Comparison of ENCODE assay signal across 26 cellular contexts in the genomic region with DNA sequence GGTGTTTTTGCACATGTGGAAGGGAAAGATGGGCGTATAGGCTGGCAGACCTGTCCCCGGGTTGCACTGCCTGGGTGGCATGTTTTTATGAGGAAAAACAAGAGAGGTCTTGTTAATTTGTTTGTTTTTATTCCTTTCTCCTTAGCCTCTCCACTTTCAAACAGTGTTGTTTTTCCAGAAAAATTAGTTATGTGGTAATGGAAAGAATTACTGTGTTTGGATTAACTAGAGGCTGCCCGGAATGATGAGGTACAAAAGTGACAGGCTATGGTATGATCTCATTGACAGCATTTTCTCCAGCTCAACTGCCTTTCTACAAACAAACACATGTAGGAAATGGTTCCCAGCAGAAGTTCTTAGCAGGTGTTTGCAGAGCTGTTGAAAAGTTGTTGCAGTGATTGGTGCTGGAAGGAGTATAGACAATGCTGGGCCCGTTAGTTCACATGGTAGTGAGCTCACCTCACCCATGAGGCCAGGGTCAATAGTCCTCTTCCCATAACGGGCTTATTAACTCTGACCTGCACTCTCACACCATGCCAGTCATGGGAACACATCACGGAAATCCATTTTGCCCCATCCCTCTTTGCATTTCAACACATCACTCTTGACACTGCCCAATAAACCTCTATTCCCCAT.
DNase-seq lines count a peak whose midpoint lies in the region; ATAC-seq and TF ChIP-seq lines count a peak whose summit lies in the region.
"Had no signal": no experiment of that assay in that cellular context is flagged by ENCODE, and none has a peak within 500 bp of the region (broad histone marks: within the 10 kb centered on the region; RNA-seq: fewer than 3 reads in every experiment).

No MANE protein-coding gene starts in this region.

- peaks cover 6% of the 10 kb centered on the region for H3K4me1 Mint-ChIP-seq in activated CD8-positive, alpha-beta memory T cell treated with anti-CD3 and anti-CD28 coated beads, Interleukin-2, amount 10 ng/mL, durations not matched to agents 7 days and 5 days
- H3K4me1 Mint-ChIP-seq: activated naive CD8-positive, alpha-beta T cell treated with anti-CD3 and anti-CD28 coated beads for 36 hours; CD8-positive, alpha-beta memory T cell had no signal

- DNase-seq in EH (ENCODE audit: low read depth) = peak; percentile 69
- DNase-seq in LNCaP clone FGC (ENCODE audit: low read depth) = peak; percentile 19
- peak; percentile 30 for DNase-seq in dermis blood vessel endothelial cell
- DNase-seq in lung microvascular endothelial cell (ENCODE audit: low read depth in 2 of 2) = peak; percentile 17 to 67
- DNase-seq in NCI-H1694 (lab: John Stamatoyannopoulos, UW) = no peak
- no peak for DNase-seq in activated CD8-positive, alpha-beta memory T cell treated with anti-CD3 and anti-CD28 coated beads, Interleukin-2, amount 10 ng/mL, durations not matched to agents 7 days and 5 days
- DNase-seq: activated CD8-positive, alpha-beta T cell treated with anti-CD3 and anti-CD28 coated beads for 36 hours; activated naive CD8-positive, alpha-beta T cell treated with anti-CD3 and anti-CD28 coated beads for 36 hours; BE2C; CD8-positive, alpha-beta memory T cell; DMS 273 treated with DMSO at 0.1 percent for 48 hours; heart right ventricle; KBM-7; left cardiac atrium; MM.1S; NCI-H2029 treated with DMSO at 0.1 percent for 48 hours; NCI-H345; NCI-H748 treated with DMSO at 0.1 percent for 48 hours; SK-N-SH; stomach; tibial artery had no signal

- no peak overlapping the region for H3K4me3 Mint-ChIP-seq in activated CD8-positive, alpha-beta memory T cell treated with anti-CD3 and anti-CD28 coated beads, Interleukin-2, amount 10 ng/mL, durations not matched to agents 7 days and 5 days
- H3K4me3 Mint-ChIP-seq: activated CD8-positive, alpha-beta T cell treated with anti-CD3 and anti-CD28 coated beads for 36 hours; activated naive CD8-positive, alpha-beta T cell treated with anti-CD3 and anti-CD28 coated beads for 36 hours; CD8-positive, alpha-beta memory T cell; T-helper 1 cell treated with Interleukin-12 subunit alpha and Interleukin-12 subunit beta and Interleukin-4 antibody, amounts not matched to agents 30 μg/mL and 1 μg/mL, for 36 hours had no signal

- H3K27ac Mint-ChIP-seq in activated CD8-positive, alpha-beta memory T cell treated with anti-CD3 and anti-CD28 coated beads, Interleukin-2, amount 10 ng/mL, durations not matched to agents 7 days and 5 days = no peak overlapping the region
- H3K27ac Mint-ChIP-seq: activated CD8-positive, alpha-beta T cell treated with anti-CD3 and anti-CD28 coated beads for 36 hours; activated naive CD8-positive, alpha-beta T cell treated with anti-CD3 and anti-CD28 coated beads for 36 hours; CD8-positive, alpha-beta memory T cell; T-helper 1 cell treated with Interleukin-12 subunit alpha and Interleukin-12 subunit beta and Interleukin-4 antibody, amounts not matched to agents 30 μg/mL and 1 μg/mL, for 36 hours had no signal

- no peaks in the 10 kb centered on the region for H3K9me3 Mint-ChIP-seq in activated CD8-positive, alpha-beta memory T cell treated with anti-CD3 and anti-CD28 coated beads, Interleukin-2, amount 10 ng/mL, durations not matched to agents 7 days and 5 days (ENCODE audit: low read depth)
- H3K9me3 Mint-ChIP-seq: activated CD8-positive, alpha-beta T cell treated with anti-CD3 and anti-CD28 coated beads for 36 hours; activated naive CD8-positive, alpha-beta T cell treated with anti-CD3 and anti-CD28 coated beads for 36 hours; CD8-positive, alpha-beta memory T cell; T-helper 1 cell treated with Interleukin-12 subunit alpha and Interleukin-12 subunit beta and Interleukin-4 antibody, amounts not matched to agents 30 μg/mL and 1 μg/mL, for 36 hours had no signal

- no peaks in the 10 kb centered on the region for H3K27me3 Mint-ChIP-seq in activated CD8-positive, alpha-beta memory T cell treated with anti-CD3 and anti-CD28 coated beads, Interleukin-2, amount 10 ng/mL, durations not matched to agents 7 days and 5 days
- H3K27me3 Mint-ChIP-seq: activated CD8-positive, alpha-beta T cell treated with anti-CD3 and anti-CD28 coated beads for 36 hours; activated naive CD8-positive, alpha-beta T cell treated with anti-CD3 and anti-CD28 coated beads for 36 hours; CD8-positive, alpha-beta memory T cell had no signal

- no peak for TF ChIP-seq CTCF in LNCaP clone FGC (IDR thresholded peaks at IDR 0.05; ENCODE audit: control insufficient read depth, extremely low read depth, insufficient read depth)

- ATAC-seq in activated CD8-positive, alpha-beta memory T cell treated with anti-CD3 and anti-CD28 coated beads, Interleukin-2, amount 10 ng/mL, durations not matched to agents 7 days and 5 days = no peak
- ATAC-seq in HG03342 (IDR thresholded peaks at IDR 0.05; ENCODE audit: unreplicated experiment) = no peak
- ATAC-seq: activated CD4-positive, CD25-positive, alpha-beta regulatory T cell treated with anti-CD3 and anti-CD28 coated beads, Interleukin-2, amount 50 U/mL, for 24 hours; activated CD8-positive, alpha-beta T cell treated with anti-CD3 and anti-CD28 coated beads for 36 hours; left cardiac atrium had no signal

- peaks cover 6% of the 10 kb centered on the region for H3K36me3 Mint-ChIP-seq in activated CD8-positive, alpha-beta memory T cell treated with anti-CD3 and anti-CD28 coated beads, Interleukin-2, amount 10 ng/mL, durations not matched to agents 7 days and 5 days

- CTCF ChIA-PET in activated CD8-positive, alpha-beta memory T cell treated with anti-CD3 and anti-CD28 coated beads, Interleukin-2, amount 10 ng/mL, durations not matched to agents 7 days and 5 days (lab: Charles Lee) = no interaction called here

- H3K4me3 ChIP-seq in LNCaP clone FGC (ENCODE audit: low read depth, low read length) = no peak overlapping the region
- H3K4me3 ChIP-seq: ascending aorta, heart right ventricle, skin epidermis, stomach, tibial artery had no signal

Comparison
In these comparisons a context has a peak if more than half of its experiments do, and no peak if none do; other contexts are left out.
1. DNase-seq: peak in EH (single experiment), LNCaP clone FGC (single experiment), dermis blood vessel endothelial cell (single experiment) and lung microvascular endothelial cell (2 of 2); none in NCI-H1694 (single experiment) and activated CD8-positive, alpha-beta memory T cell treated with anti-CD3 and anti-CD28 coated beads, Interleukin-2, amount 10 ng/mL, durations not matched to agents 7 days and 5 days (single experiment).